Comparison of ENCODE assay signal across 29 cellular contexts in genomic region chr1:165345502-165345901, GRCh38. TPM values are rescaled to one million over a fixed set of nuclear protein-coding genes. Genes with fewer than 3 reads are reported as not detected.
"Had no signal": no experiment of that assay in that cellular context is flagged by ENCODE, and none has a peak within 500 bp of the region (broad histone marks: within the 10 kb centered on the region; RNA-seq: fewer than 3 reads in every experiment).

No MANE protein-coding gene starts in this region.

- H3K4me1 Mint-ChIP-seq: activated CD4-positive, alpha-beta memory T cell treated with anti-CD3 and anti-CD28 coated beads, Interleukin-2, amount 10 ng/mL, durations not matched to agents 7 days and 5 days; activated CD4-positive, alpha-beta T cell treated with anti-CD3 and anti-CD28 coated beads, Interleukin-2, amount 10 ng/mL, durations not matched to agents 7 days and 5 days; activated naive CD4-positive, alpha-beta T cell treated with anti-CD3 and anti-CD28 coated beads, Interleukin-2, amount 10 ng/mL, durations not matched to agents 7 days and 5 days; activated naive CD8-positive, alpha-beta T cell treated with anti-CD3 and anti-CD28 coated beads, Interleukin-2, amount 10 ng/mL, durations not matched to agents 7 days and 5 days; T-helper 17 cell had no signal

- ATAC-seq: activated naive CD4-positive, alpha-beta T cell treated with anti-CD3 and anti-CD28 coated beads, Interleukin-2, amount 50 U/mL, for 72 hours; activated T-cell treated with anti-CD3 and anti-CD28 coated beads, Interleukin-2, amount 50 U/mL, for 72 hours; foreskin keratinocyte; gastrocnemius medialis; heart left ventricle; T-helper 17 cell had no signal

- H3K4me1 ChIP-seq: foreskin keratinocyte, heart left ventricle had no signal

- H3K36me3 ChIP-seq: gastrocnemius medialis, heart left ventricle had no signal

- H3K27ac Mint-ChIP-seq: activated CD4-positive, alpha-beta memory T cell treated with anti-CD3 and anti-CD28 coated beads, Interleukin-2, amount 10 ng/mL, durations not matched to agents 7 days and 5 days; activated CD4-positive, alpha-beta T cell treated with anti-CD3 and anti-CD28 coated beads, Interleukin-2, amount 10 ng/mL, durations not matched to agents 7 days and 5 days; activated naive CD4-positive, alpha-beta T cell treated with anti-CD3 and anti-CD28 coated beads, Interleukin-2, amount 10 ng/mL, durations not matched to agents 7 days and 5 days; activated naive CD4-positive, alpha-beta T cell treated with anti-CD3 and anti-CD28 coated beads, Interleukin-2, amount 50 U/mL, for 72 hours; activated naive CD8-positive, alpha-beta T cell treated with anti-CD3 and anti-CD28 coated beads, Interleukin-2, amount 10 ng/mL, durations not matched to agents 7 days and 5 days; activated T-cell treated with anti-CD3 and anti-CD28 coated beads, Interleukin-2, amount 50 U/mL, for 24 hours; activated T-cell treated with anti-CD3 and anti-CD28 coated beads, Interleukin-2, amount 50 U/mL, for 72 hours; T-helper 17 cell had no signal

- H3K9me3 Mint-ChIP-seq: activated CD4-positive, alpha-beta memory T cell treated with anti-CD3 and anti-CD28 coated beads, Interleukin-2, amount 10 ng/mL, durations not matched to agents 7 days and 5 days; activated CD4-positive, alpha-beta T cell treated with anti-CD3 and anti-CD28 coated beads, Interleukin-2, amount 10 ng/mL, durations not matched to agents 7 days and 5 days; activated naive CD4-positive, alpha-beta T cell treated with anti-CD3 and anti-CD28 coated beads, Interleukin-2, amount 10 ng/mL, durations not matched to agents 7 days and 5 days; activated naive CD4-positive, alpha-beta T cell treated with anti-CD3 and anti-CD28 coated beads, Interleukin-2, amount 50 U/mL, for 72 hours; activated naive CD8-positive, alpha-beta T cell treated with anti-CD3 and anti-CD28 coated beads, Interleukin-2, amount 10 ng/mL, durations not matched to agents 7 days and 5 days; activated T-cell treated with anti-CD3 and anti-CD28 coated beads, Interleukin-2, amount 50 U/mL, for 24 hours; activated T-cell treated with anti-CD3 and anti-CD28 coated beads, Interleukin-2, amount 50 U/mL, for 72 hours had no signal

- H3K4me3 Mint-ChIP-seq: activated CD4-positive, alpha-beta memory T cell treated with anti-CD3 and anti-CD28 coated beads, Interleukin-2, amount 10 ng/mL, durations not matched to agents 7 days and 5 days; activated CD4-positive, alpha-beta T cell treated with anti-CD3 and anti-CD28 coated beads, Interleukin-2, amount 10 ng/mL, durations not matched to agents 7 days and 5 days; activated naive CD4-positive, alpha-beta T cell treated with anti-CD3 and anti-CD28 coated beads, Interleukin-2, amount 10 ng/mL, durations not matched to agents 7 days and 5 days; activated naive CD8-positive, alpha-beta T cell treated with anti-CD3 and anti-CD28 coated beads, Interleukin-2, amount 10 ng/mL, durations not matched to agents 7 days and 5 days; activated T-cell treated with anti-CD3 and anti-CD28 coated beads, Interleukin-2, amount 50 U/mL, for 24 hours; activated T-cell treated with anti-CD3 and anti-CD28 coated beads, Interleukin-2, amount 50 U/mL, for 72 hours; T-helper 17 cell had no signal

- DNase-seq: activated CD4-positive, alpha-beta memory T cell treated with anti-CD3 and anti-CD28 coated beads, Interleukin-2, amount 10 ng/mL, durations not matched to agents 7 days and 5 days; activated CD4-positive, alpha-beta T cell treated with anti-CD3 and anti-CD28 coated beads for 1 hour; activated CD4-positive, alpha-beta T cell treated with anti-CD3 and anti-CD28 coated beads for 4 hours; activated CD4-positive, alpha-beta T cell treated with anti-CD3 and anti-CD28 coated beads, Interleukin-2, amount 10 ng/mL, durations not matched to agents 7 days and 5 days; activated CD4-positive, alpha-beta T cell treated with anti-CD3 and anti-CD28 coated beads, Interleukin-2, amount 50 U/mL, for 4 hours; activated CD8-positive, alpha-beta memory T cell treated with anti-CD3 and anti-CD28 coated beads, Interleukin-2, amount 50 U/mL, for 48 hours; activated gamma-delta T cell; activated naive CD4-positive, alpha-beta T cell; activated naive CD4-positive, alpha-beta T cell treated with anti-CD3 and anti-CD28 coated beads, Interleukin-2, amount 10 ng/mL, durations not matched to agents 7 days and 5 days; activated naive CD8-positive, alpha-beta T cell treated with anti-CD3 and anti-CD28 coated beads, Interleukin-2, amount 10 ng/mL, durations not matched to agents 7 days and 5 days; activated T-cell treated with anti-CD3 and anti-CD28 coated beads for 4 hours; activated T-cell treated with anti-CD3 and anti-CD28 coated beads, Interleukin-2, amount 50 U/mL, for 24 hours; activated T-cell treated with anti-CD3 and anti-CD28 coated beads, Interleukin-2, amount 50 U/mL, for 72 hours; anterior cingulate cortex; caudate nucleus; cortex of kidney; dermis blood vessel endothelial cell; effector CD8-positive, alpha-beta T cell; foreskin keratinocyte; gastrocnemius medialis; glutamatergic neuron; heart left ventricle; T-helper 1 cell; T-helper 17 cell had no signal

- H3K36me3 Mint-ChIP-seq: activated naive CD4-positive, alpha-beta T cell treated with anti-CD3 and anti-CD28 coated beads, Interleukin-2, amount 10 ng/mL, durations not matched to agents 7 days and 5 days; activated naive CD4-positive, alpha-beta T cell treated with anti-CD3 and anti-CD28 coated beads, Interleukin-2, amount 50 U/mL, for 72 hours; activated naive CD8-positive, alpha-beta T cell treated with anti-CD3 and anti-CD28 coated beads, Interleukin-2, amount 10 ng/mL, durations not matched to agents 7 days and 5 days had no signal

- H3K9me3 ChIP-seq: gastrocnemius medialis, heart left ventricle had no signal

- H3K4me3 ChIP-seq: gastrocnemius medialis, heart left ventricle had no signal

- H3K27ac ChIP-seq: epithelial cell of prostate, foreskin keratinocyte, gastrocnemius medialis, heart left ventricle had no signal

RNA-seq across cellular contexts. Expression of gene LMX1A, which starts 11.0 kb away (rescaled TPM):
- total RNA-seq: activated CD4-positive, alpha-beta memory T cell treated with anti-CD3 and anti-CD28 coated beads, Interleukin-2, amount 10 ng/mL, durations not matched to agents 7 days and 5 days; activated CD4-positive, alpha-beta T cell treated with anti-CD3 and anti-CD28 coated beads, Interleukin-2, amount 10 ng/mL, durations not matched to agents 7 days and 5 days; activated naive CD4-positive, alpha-beta T cell treated with anti-CD3 and anti-CD28 coated beads, Interleukin-2, amount 50 U/mL, for 72 hours; activated naive CD8-positive, alpha-beta T cell treated with anti-CD3 and anti-CD28 coated beads, Interleukin-2, amount 10 ng/mL, durations not matched to agents 7 days and 5 days; activated T-cell treated with anti-CD3 and anti-CD28 coated beads, Interleukin-2, amount 50 U/mL, for 72 hours; astrocyte; chondrocyte; dermis blood vessel endothelial cell; endothelial cell of umbilical vein; foreskin keratinocyte; T-helper 17 cell had no signal
- polyA plus RNA-seq: endothelial cell of umbilical vein, foreskin keratinocyte had no signal
